In genomic region chr12:132838464-132839080, GRCh38 we compare ENCODE assay signal across 18 cellular contexts. TPM values are rescaled to one million over a fixed set of nuclear protein-coding genes. Genes with fewer than 3 reads are reported as not detected.
DNase-seq lines count a peak whose midpoint lies in the region; FAIRE-seq and TF ChIP-seq lines count a peak whose summit lies in the region.
"Had no signal": no experiment of that assay in that cellular context is flagged by ENCODE, and none has a peak within 500 bp of the region (broad histone marks: within the 10 kb centered on the region; RNA-seq: fewer than 3 reads in every experiment).

No MANE protein-coding gene starts in this region.

- peaks cover 9% of the 10 kb centered on the region for H3K4me1 Mint-ChIP-seq in glutamatergic neuron (ENCODE audit: low read depth, unreplicated experiment)

- H3K4me2 ChIP-seq in BLaER1 treated with 17β-estradiol and CSF1 and Interleukin-3, amounts not matched to agents 10 nM and 100 nM, result peak overlapping the region; percentile 82 to 97 (median 90)
- no peak overlapping the region for H3K4me2 ChIP-seq in neuronal stem cell (ENCODE audit: insufficient read depth, low read length, poor library complexity, severe bottlenecking)

- peaks cover 0 to 21% (median 0%) of the 10 kb centered on the region in 11 experiments; a peak in 5 of 22 replicates for H3K27me3 ChIP-seq in BLaER1 treated with 17β-estradiol and CSF1 and Interleukin-3, amounts not matched to agents 10 nM and 100 nM
- H3K27me3 ChIP-seq in neuronal stem cell (ENCODE audit: control insufficient read depth in 3 of 3, insufficient read depth in 3 of 3, low read depth in 1 of 3, low read length in 3 of 3), result peaks cover 0 to 1% (median 0%) of the 10 kb centered on the region in 3 experiments

- TF ChIP-seq CTCF in RWPE1 (conservative IDR thresholded peaks at IDR 0.05; ENCODE audit: low read depth) (no peak), glutamatergic neuron (IDR thresholded peaks at IDR 0.05; ENCODE audit: partially characterized antibody, unreplicated experiment) (no peak), kidney (IDR thresholded peaks at IDR 0.05; ENCODE audit: borderline replicate concordance, extremely low read depth, insufficient read depth) (no peak)

- no peak overlapping the region for H3K14ac ChIP-seq in neuronal stem cell (ENCODE audit: low read length)

- no peak overlapping the region for H2BK120ac ChIP-seq in neuronal stem cell (ENCODE audit: low read depth, low read length)

- CTCF ChIA-PET in RWPE1 (lab: Yijun Ruan, JAX), result no interaction called here

- no peaks in the 10 kb centered on the region for H3K36me3 Mint-ChIP-seq in glutamatergic neuron (ENCODE audit: unreplicated experiment)

- no peak for FAIRE-seq in kidney (lab: Jason Lieb, UNC)
- FAIRE-seq: H1, small intestine had no signal

- H3K4ac ChIP-seq in neuronal stem cell (ENCODE audit: low read length), result no peak overlapping the region

- H3K9ac ChIP-seq in BLaER1 treated with 17β-estradiol and CSF1 and Interleukin-3, amounts not matched to agents 10 nM and 100 nM, result peak overlapping the region in 9 of 11 experiments; percentile 4 to 73 (median 46); a peak in 12 of 22 replicates
- H3K9ac ChIP-seq in neuronal stem cell (ENCODE audit: low read depth, low read length, poor library complexity), result no peak overlapping the region
- H3K9ac ChIP-seq in kidney (ENCODE audit: low read length in 2 of 2), result no peak overlapping the region

- no peak overlapping the region for H2AFZ ChIP-seq in neuronal stem cell (ENCODE audit: low read length)

- no peak overlapping the region for H2AK5ac ChIP-seq in neuronal stem cell (ENCODE audit: low read depth, low read length)

- peak overlapping the region; percentile 44 for H3K27ac Mint-ChIP-seq in glutamatergic neuron (ENCODE audit: unreplicated experiment)
- H3K27ac Mint-ChIP-seq: activated naive CD8-positive, alpha-beta T cell treated with anti-CD3 and anti-CD28 coated beads, Interleukin-2, amount 50 U/mL, for 24 hours had no signal

- DNase-seq in RWPE1 (ENCODE audit: low spot score), result no peak
- DNase-seq in glutamatergic neuron, result no peak
- DNase-seq in neuronal stem cell (ENCODE audit: low spot score), result no peak
- DNase-seq in HuH-7.5 (ENCODE audit: low spot score), result no peak
- no peak for DNase-seq in NCI-H128 (lab: John Stamatoyannopoulos, UW; ENCODE audit: unreplicated experiment)
- no peak for DNase-seq in kidney
- DNase-seq in NCI-H1436 (lab: John Stamatoyannopoulos, UW), result no peak
- DNase-seq: activated CD8-positive, alpha-beta memory T cell treated with anti-CD3 and anti-CD28 coated beads, Interleukin-2, amount 50 U/mL, for 4 hours; activated naive CD8-positive, alpha-beta T cell treated with anti-CD3 and anti-CD28 coated beads, Interleukin-2, amount 50 U/mL, for 24 hours; cortex of kidney; KBM-7; lower lobe of right lung; NCI-H1417 treated with DMSO at 0.1 percent for 48 hours; NCI-H446; small intestine; stimulated activated naive CD8-positive, alpha-beta T cell treated with anti-CD3 and anti-CD28 coated beads, Interleukin-15, Interleukin-2, amounts not matched to agents 100 U/mL and 50 U/mL, for 24 hours had no signal

- H2BK15ac ChIP-seq in neuronal stem cell (ENCODE audit: low read length), result no peak overlapping the region

- peaks cover 7% of the 10 kb centered on the region for H3K27me3 Mint-ChIP-seq in glutamatergic neuron (ENCODE audit: unreplicated experiment)
- H3K27me3 Mint-ChIP-seq: activated naive CD8-positive, alpha-beta T cell treated with anti-CD3 and anti-CD28 coated beads, Interleukin-2, amount 50 U/mL, for 24 hours had no signal

- peaks cover 0 to 96% (median 22%) of the 10 kb centered on the region in 11 experiments; a peak in 16 of 22 replicates for H4K20me1 ChIP-seq in BLaER1 treated with 17β-estradiol and CSF1 and Interleukin-3, amounts not matched to agents 10 nM and 100 nM

- peaks cover 5% of the 10 kb centered on the region for H3K79me1 ChIP-seq in neuronal stem cell (ENCODE audit: low read depth, low read length)

- H3K4me3 ChIP-seq in BLaER1 treated with 17β-estradiol and CSF1 and Interleukin-3, amounts not matched to agents 10 nM and 100 nM, result no peak overlapping the region; a peak in 2 of 20 replicates
- H3K4me3 ChIP-seq in neuronal stem cell (ENCODE audit: low read length in 2 of 2) (no peak overlapping the region), kidney (ENCODE audit: low read length in 2 of 2) (no peak overlapping the region)
- H3K4me3 ChIP-seq: lower lobe of right lung had no signal

- WGBS in neuronal stem cell (ENCODE audit: extremely low coverage in 2 of 2, insufficient read length in 2 of 2, insufficient replicate concordance in 1 of 2), 2 donors, result no CpG with 5 or more reads among the region's 16 CpGs

- intact Hi-C loops in kidney (cut with DNase I), result no loop called here

- peak overlapping the region; percentile 39 for H2BK5ac ChIP-seq in neuronal stem cell (ENCODE audit: low read length)

- H3K4me3 Mint-ChIP-seq in glutamatergic neuron (ENCODE audit: unreplicated experiment), result no peak overlapping the region
- H3K4me3 Mint-ChIP-seq: activated naive CD8-positive, alpha-beta T cell treated with anti-CD3 and anti-CD28 coated beads, Interleukin-2, amount 50 U/mL, for 24 hours had no signal

- H3K9me3 ChIP-seq in BLaER1 treated with 17β-estradiol and CSF1 and Interleukin-3, amounts not matched to agents 10 nM and 100 nM (replicated peaks in 1 of 11), result no peaks in the 10 kb centered on the region
- H3K9me3 ChIP-seq in neuronal stem cell (replicated peaks in 1 of 2; ENCODE audit: control insufficient read depth in 2 of 2, insufficient read depth in 1 of 2, low read depth in 1 of 2, low read length in 2 of 2), result no peaks in the 10 kb centered on the region
- no peaks in the 10 kb centered on the region for H3K9me3 ChIP-seq in kidney (ENCODE audit: control insufficient read depth in 1 of 2, low read length in 2 of 2)
- H3K9me3 ChIP-seq: lower lobe of right lung had no signal

- peaks cover 39 to 58% (median 52%) of the 10 kb centered on the region in 11 experiments for H3K36me3 ChIP-seq in BLaER1 treated with 17β-estradiol and CSF1 and Interleukin-3, amounts not matched to agents 10 nM and 100 nM
- peaks cover 17 to 36% of the 10 kb centered on the region in 2 donors for H3K36me3 ChIP-seq in neuronal stem cell (replicated peaks in 1 of 2; ENCODE audit: control insufficient read depth in 2 of 2, insufficient read depth in 2 of 2, low read length in 2 of 2)
- H3K36me3 ChIP-seq in kidney (ENCODE audit: control insufficient read depth in 1 of 2, insufficient read depth in 2 of 2, low read length in 2 of 2), result peaks cover 17 to 27% of the 10 kb centered on the region in 2 donors

- no peak overlapping the region for H4K91ac ChIP-seq in neuronal stem cell (ENCODE audit: low read depth, low read length, poor library complexity)

- no peak overlapping the region for H3K18ac ChIP-seq in neuronal stem cell (ENCODE audit: low read length)

- H3K23ac ChIP-seq in neuronal stem cell (ENCODE audit: low read depth, low read length, poor library complexity), result peak overlapping the region; percentile 34

- H2BK12ac ChIP-seq in neuronal stem cell (ENCODE audit: low read length), result no peak overlapping the region

- H4K8ac ChIP-seq in neuronal stem cell (ENCODE audit: low read depth, low read length), result no peak overlapping the region

- POLR2A ChIA-PET in RWPE1 (lab: Yijun Ruan, JAX; ENCODE audit: low non-redundant PET), result interaction anchor here (0.6 to 0.8 kb wide), 2 partner anchors 31 to 78 kb away, joined by 3 read pairs; no protein-coding TSS in a partner anchor

- H3K9me3 Mint-ChIP-seq in glutamatergic neuron (ENCODE audit: unreplicated experiment), result peaks cover 5% of the 10 kb centered on the region
- H3K9me3 Mint-ChIP-seq: activated naive CD8-positive, alpha-beta T cell treated with anti-CD3 and anti-CD28 coated beads, Interleukin-2, amount 50 U/mL, for 24 hours had no signal

- peaks cover 52 to 64% (median 56%) of the 10 kb centered on the region in 10 experiments for H3K4me1 ChIP-seq in BLaER1 treated with 17β-estradiol and CSF1 and Interleukin-3, amounts not matched to agents 10 nM and 100 nM
- H3K4me1 ChIP-seq in neuronal stem cell (ENCODE audit: control insufficient read depth in 2 of 2, insufficient read depth in 1 of 2, low read depth in 1 of 2, low read length in 2 of 2) (no peaks in the 10 kb centered on the region), kidney (ENCODE audit: control insufficient read depth in 1 of 2, insufficient read depth in 1 of 2, low read depth in 1 of 2, low read length in 2 of 2) (no peaks in the 10 kb centered on the region)
- H3K4me1 ChIP-seq: lower lobe of right lung had no signal

- peak overlapping the region in 7 of 11 experiments; percentile 2 to 63 (median 47); a peak in 8 of 22 replicates for H3K27ac ChIP-seq in BLaER1 treated with 17β-estradiol and CSF1 and Interleukin-3, amounts not matched to agents 10 nM and 100 nM
- H3K27ac ChIP-seq in RWPE1 (peak overlapping the region; percentile 11), neuronal stem cell (replicated peaks; ENCODE audit: low read length) (no peak overlapping the region), kidney (ENCODE audit: low read depth in 2 of 2, low read length in 2 of 2) (no peak overlapping the region)
- H3K27ac ChIP-seq: lower lobe of right lung had no signal

RNA-seq across cellular contexts. Expression of gene GOLGA3, which starts 9.9 kb away (rescaled TPM):
- 50.6 TPM for total RNA-seq in glutamatergic neuron (ENCODE audit: unreplicated experiment)
- 6.8 TPM for polyA plus RNA-seq in neuronal stem cell (2013, experiment 1 of 2)
- 7.2 TPM for polyA plus RNA-seq in neuronal stem cell (2013, experiment 2 of 2)
- 53.0 TPM for total RNA-seq in kidney
- polyA plus RNA-seq in kidney (ENCODE audit: insufficient read depth, low read depth, low replicate concordance), result 7.7 TPM

RNA-seq across cellular contexts. Expression of gene CHFR, which starts 48.8 kb away (rescaled TPM):
- total RNA-seq in glutamatergic neuron (ENCODE audit: unreplicated experiment), result 90.7 TPM
- 18.4 TPM for polyA plus RNA-seq in neuronal stem cell (2013, experiment 1 of 2)
- polyA plus RNA-seq in neuronal stem cell (2013, experiment 2 of 2), result 18.0 TPM
- 37.3 TPM for total RNA-seq in kidney
- 8.3 TPM for polyA plus RNA-seq in kidney (ENCODE audit: insufficient read depth, low read depth, low replicate concordance)

Comparison
In these comparisons a context has a peak if more than half of its experiments do, and no peak if none do; other contexts are left out.
1. H3K27ac ChIP-seq: peak in BLaER1 treated with 17β-estradiol and CSF1 and Interleukin-3, amounts not matched to agents 10 nM and 100 nM (7 of 11) and RWPE1 (single experiment); none in neuronal stem cell (single experiment) and kidney (0 of 2).
2. H3K9ac ChIP-seq: peak in BLaER1 treated with 17β-estradiol and CSF1 and Interleukin-3, amounts not matched to agents 10 nM and 100 nM (9 of 11); none in neuronal stem cell (single experiment) and kidney (0 of 2).